ENCODE assay signal across 8 cellular contexts in genomic region chr2:234495801-234496441, GRCh38. TPM values are rescaled to one million over a fixed set of nuclear protein-coding genes. Genes with fewer than 3 reads are reported as not detected.
DNase-seq lines count a peak whose midpoint lies in the region; ATAC-seq and TF ChIP-seq lines count a peak whose summit lies in the region.

No MANE protein-coding gene starts in this region.

- BruUV-seq in OCI-LY7 (replicated peaks; lab: Mats Ljungman, UMichigan) (no TSS peak), mammary epithelial cell (replicated peaks; lab: Mats Ljungman, UMichigan) (no TSS peak)

- TF ChIP-seq POLR2A in suprapubic skin (IDR thresholded peaks at IDR 0.05): no peak

- TF ChIP-seq CTCF in OCI-LY7 (conservative IDR thresholded peaks at IDR 0.05; ENCODE audit: low read length) (no peak), mammary epithelial cell (conservative IDR thresholded peaks at IDR 0.05 in 1 of 2, IDR thresholded peaks at IDR 0.05 in 1 of 2; ENCODE audit: extremely low read depth in 1 of 2, insufficient read depth in 1 of 2, low read depth in 1 of 2, low read length in 2 of 2) (no peak), left lung (IDR thresholded peaks at IDR 0.05) (no peak), suprapubic skin (IDR thresholded peaks at IDR 0.05) (no peak), GM10266 (IDR thresholded peaks at IDR 0.05; ENCODE audit: control insufficient read depth, insufficient read depth, low read depth, missing control alignments) (no peak)

- WGBS in mammary epithelial cell (ENCODE audit: low coverage, missing lambda C conversion rate): 1% methylated on average over 46 of the region's 51 CpGs
- under 1% methylated on average over 21 of the region's 51 CpGs for WGBS in suprapubic skin

- H3K9ac ChIP-seq in mammary epithelial cell (ENCODE audit: insufficient read depth, low read length): peak overlapping the region; percentile 96

- no peak overlapping the region for H2AFZ ChIP-seq in OCI-LY7 (ENCODE audit: low read length)
- H2AFZ ChIP-seq in mammary epithelial cell (ENCODE audit: low read depth, low read length): peak overlapping the region; percentile 25

- ATAC-seq in GM18511 (IDR thresholded peaks at IDR 0.05; ENCODE audit: unreplicated experiment) (peak; percentile 23), left lung (peak; percentile 15), HG02840 (IDR thresholded peaks at IDR 0.05; ENCODE audit: low FRiP score, unreplicated experiment) (no peak)

- H3K4me3 ChIP-seq in OCI-LY7 (ENCODE audit: low read depth, low read length, poor library complexity, severe bottlenecking) (peak overlapping the region; percentile 96), mammary epithelial cell (replicated peaks in 1 of 3; ENCODE audit: insufficient read depth in 1 of 3, low read depth in 2 of 3, low read length in 3 of 3) (peak overlapping the region; percentile 86 to 99 (median 97)), left lung (peak overlapping the region; percentile 57 to 63), suprapubic skin (peak overlapping the region; percentile 70)

- in situ Hi-C loops in mammary epithelial cell (cut with MboI; ENCODE audit: low sequenced_read_pairs in 2 of 2): loop anchor here (5.0 to 25.0 kb wide), 5 partner anchors 189 to 364 kb away; no protein-coding TSS in a partner anchor

- H3K79me2 ChIP-seq in OCI-LY7 (ENCODE audit: insufficient read depth, low read depth, low read length) (peaks cover 54% of the 10 kb centered on the region), mammary epithelial cell (ENCODE audit: insufficient read depth, low read length) (peaks cover 59% of the 10 kb centered on the region)

- CTCF ChIA-PET in OCI-LY7 (lab: Charles Lee; ENCODE audit: unreplicated experiment): interaction anchor here (0.6 to 0.9 kb wide), 6 partner anchors 70 to 355 kb away, joined by 3 to 7 read pairs (median 4); no protein-coding TSS in a partner anchor
- CTCF ChIA-PET in mammary epithelial cell (lab: Charles Lee; ENCODE audit: low non-redundant PET): interaction anchor here (0.6 to 0.7 kb wide), 2 partner anchors 127 to 211 kb away, joined by 4 to 5 read pairs; no protein-coding TSS in a partner anchor

- POLR2A ChIA-PET in OCI-LY7 (lab: Charles Lee): interaction anchor here (0.6 to 5.5 kb wide), 8 partner anchors 13 to 219 kb away, joined by 4 to 60 read pairs (median 4); no protein-coding TSS in a partner anchor

- intact Hi-C loops in OCI-LY7 (cut with micrococcal nuclease; ENCODE audit: unreplicated experiment): loop anchor here (1.0 to 5.0 kb wide), 2 partner anchors 207 to 639 kb away; no protein-coding TSS in a partner anchor
- intact Hi-C loops in mammary epithelial cell (cut with micrococcal nuclease): loop anchor here (1.0 to 10.0 kb wide), 3 partner anchors 131 to 238 kb away; no protein-coding TSS in a partner anchor
- intact Hi-C loops in left lung (cut with DNase I): loop anchor here in 1 of 2 donors (5.0 kb wide), 1 partner anchor 204 kb away; no protein-coding TSS in a partner anchor

- H3K4me1 ChIP-seq in OCI-LY7 (ENCODE audit: insufficient read depth, low read length, poor library complexity, severe bottlenecking) (peaks cover 45% of the 10 kb centered on the region), mammary epithelial cell (ENCODE audit: insufficient read depth, low read length) (peaks cover 28% of the 10 kb centered on the region), left lung (peaks cover 9 to 32% of the 10 kb centered on the region in 2 donors), suprapubic skin (peaks cover 33% of the 10 kb centered on the region)

- no peaks in the 10 kb centered on the region for H3K9me2 ChIP-seq in OCI-LY7 (ENCODE audit: insufficient read depth, low read length)

- H3K27me3 ChIP-seq in mammary epithelial cell (ENCODE audit: insufficient read depth, low read length) (no peaks in the 10 kb centered on the region), left lung (peaks cover 0 to 40% of the 10 kb centered on the region in 2 donors), suprapubic skin (no peaks in the 10 kb centered on the region)

- H3K4me2 ChIP-seq in OCI-LY7 (ENCODE audit: low read length) (peak overlapping the region; percentile 88), mammary epithelial cell (ENCODE audit: insufficient read depth, low read depth, low read length) (peak overlapping the region; percentile 96)

- dilution Hi-C loops in mammary epithelial cell (cut with HindIII; ENCODE audit: low sequenced_read_pairs): no loop called here

- H3K9me3 ChIP-seq in OCI-LY7 (ENCODE audit: low read length) (no peaks in the 10 kb centered on the region), mammary epithelial cell (replicated peaks; ENCODE audit: insufficient read depth, low read length) (no peaks in the 10 kb centered on the region), left lung (no peaks in the 10 kb centered on the region), suprapubic skin (no peaks in the 10 kb centered on the region)

- H4K20me1 ChIP-seq in OCI-LY7 (ENCODE audit: insufficient read depth, low read length): peaks cover 21% of the 10 kb centered on the region
- H4K20me1 ChIP-seq in mammary epithelial cell (ENCODE audit: insufficient read depth, low read length): no peaks in the 10 kb centered on the region

- 0 out of 2 replicates have a peak, but pooled peaks cover 9% of the 10 kb centered on the region for H3K36me3 ChIP-seq in OCI-LY7 (ENCODE audit: insufficient read depth, low read length)
- H3K36me3 ChIP-seq in mammary epithelial cell (ENCODE audit: insufficient read depth, low read length): peaks cover 13% of the 10 kb centered on the region
- no peaks in the 10 kb centered on the region for H3K36me3 ChIP-seq in left lung
- H3K36me3 ChIP-seq in suprapubic skin: no peaks in the 10 kb centered on the region

- no peak for TF ChIP-seq EP300 in suprapubic skin (IDR thresholded peaks at IDR 0.05)

- H3K27ac ChIP-seq in OCI-LY7 (ENCODE audit: low read depth, low read length, poor library complexity, severe bottlenecking) (peak overlapping the region; percentile 51), mammary epithelial cell (ENCODE audit: insufficient read depth, low read depth, low read length) (peak overlapping the region; percentile 92), left lung (peak overlapping the region; percentile 65 to 78), suprapubic skin (peak overlapping the region; percentile 93)

- peak; percentile 45 for DNase-seq in 8988T
- DNase-seq in OCI-LY7 (ENCODE audit: low spot score): peak; percentile 49
- DNase-seq in mammary epithelial cell: no peak
- DNase-seq in left lung: peak; percentile 43 to 80
- DNase-seq in suprapubic skin (ENCODE audit: low spot score in 2 of 2): peak; percentile 73 to 81
- DNase-seq in GM10266 (ENCODE audit: extremely low spot score): no peak

RNA-seq across cellular contexts. Expression of gene ARL4C, which starts 1.0 kb away (rescaled TPM):
- total RNA-seq in OCI-LY7 (2014; rRNA removed; shearing (Covaris generic)): 15.4 and 15.7 TPM in 2 replicates
- 18.9 and 19.6 TPM in 2 replicates for total RNA-seq in OCI-LY7 (2022)
- 10 to 100 TPM; 94.2 to 98.9 TPM for total RNA-seq in mammary epithelial cell
- 64.9 TPM for polyA plus RNA-seq in mammary epithelial cell
- polyA minus RNA-seq in mammary epithelial cell: 59.3 TPM
- 10 to 100 TPM; 15.8 to 16.8 TPM for total RNA-seq in left lung
- 10 to 100 TPM; 35.8 to 64.4 (median 45.7) TPM for total RNA-seq in suprapubic skin

Comparison
In these comparisons a context has a peak if more than half of its experiments do, and no peak if none do; other contexts are left out.
1. DNase-seq: peak in 8988T (single experiment), OCI-LY7 (single experiment), left lung (2 of 2) and suprapubic skin (2 of 2); none in mammary epithelial cell (single experiment) and GM10266 (single experiment).
2. Peak in every context shown above with its lines, with median percentiles within 50 percentile points of each other: H3K27ac ChIP-seq and H3K4me3 ChIP-seq.